Comparison of ENCODE assay signal across 16 cellular contexts in genomic region chr1:235213752-235214151, GRCh38.
"Had no signal": no experiment of that assay in that cellular context is flagged by ENCODE, and none has a peak within 500 bp of the region (broad histone marks: within the 10 kb centered on the region; RNA-seq: fewer than 3 reads in every experiment).

No MANE protein-coding gene starts in this region.

- H3K9me3 Mint-ChIP-seq: nephron had no signal

- H3K4me1 Mint-ChIP-seq: nephron had no signal

- H3K9me3 ChIP-seq: colonic mucosa, esophagus squamous epithelium, psoas muscle, spleen had no signal

- H3K27me3 ChIP-seq: colonic mucosa, esophagus squamous epithelium, spleen had no signal

- H3K4me3 ChIP-seq: colonic mucosa, esophagus squamous epithelium, lung, psoas muscle, spleen had no signal

- FAIRE-seq: astrocyte had no signal

- H3K27ac Mint-ChIP-seq: nephron had no signal

- H3K4me1 ChIP-seq: colonic mucosa, esophagus squamous epithelium, psoas muscle, spleen had no signal

- ATAC-seq: left colon, psoas muscle, sciatic nerve had no signal

- DNase-seq: activated T-cell treated with anti-CD3 and anti-CD28 coated beads, Interleukin-2, amount 50 U/mL, for 48 hours; colonic mucosa; esophagus squamous epithelium; foreskin fibroblast; left colon; occipital lobe; psoas muscle; spleen; stimulated activated CD4-positive, alpha-beta T cell treated with anti-CD3 and anti-CD28 coated beads, Interleukin-1b, Interleukin-23, amount 100 ng/mL, for 48 hours; stimulated activated naive CD4-positive, alpha-beta T cell treated with Interleukin-2 at 50 U/mL for 16 hours; T1000; trophoblast cell had no signal

- H3K27ac ChIP-seq: colonic mucosa, esophagus squamous epithelium, psoas muscle, spleen had no signal

- H3K4me3 Mint-ChIP-seq: nephron had no signal

- H3K36me3 ChIP-seq: colonic mucosa had no signal
